Comparison of ENCODE assay signal across 8 cellular contexts in genomic region chr4:169659736-169660670, GRCh38. TPM values are rescaled to one million over a fixed set of nuclear protein-coding genes. Genes with fewer than 3 reads are reported as not detected.
DNase-seq lines count a peak whose midpoint lies in the region; ATAC-seq and TF ChIP-seq lines count a peak whose summit lies in the region.

No MANE protein-coding gene starts in this region.

- H3K9me3 ChIP-seq in HUES64 (ENCODE audit: insufficient read depth, low read depth, low read length) (no peaks in the 10 kb centered on the region), PC-9 (ENCODE audit: insufficient read depth, low read depth) (no peaks in the 10 kb centered on the region)
- no peaks in the 10 kb centered on the region for H3K9me3 ChIP-seq in naive thymus-derived CD4-positive, alpha-beta T cell (ENCODE audit: control insufficient read depth in 2 of 3, low read length in 3 of 3)

- WGBS in HUES64 = 17% methylated on average over 12 of the region's 14 CpGs

- TF ChIP-seq CTCF in PC-9 (conservative IDR thresholded peaks at IDR 0.05) (no peak), fibroblast of mammary gland (conservative IDR thresholded peaks at IDR 0.05; ENCODE audit: control insufficient read depth, insufficient read depth, low read depth, low read length) (no peak)

- no peaks in the 10 kb centered on the region for H3K9me3 Mint-ChIP-seq in activated T-helper 1 cell treated with anti-CD3 and anti-CD28 coated beads, Interleukin-12 subunit alpha, Interleukin-12 subunit beta, Interleukin-2, Interleukin-4 antibody, amounts not matched to agents 30 ng/mL and 10 ng/mL and 1 ng/mL, durations not matched to agents 14 hours and 24 hours and 36 hours
- H3K9me3 Mint-ChIP-seq in naive thymus-derived CD4-positive, alpha-beta T cell = no peaks in the 10 kb centered on the region
- H3K9me3 Mint-ChIP-seq in stimulated activated naive B cell treated with anti-CD40 and anti-IgM and Interleukin-4, amounts not matched to agents 10 μg/mL and 1 μg/mL and 100 μg/mL, for 72 hours = no peaks in the 10 kb centered on the region

- peaks cover 59% of the 10 kb centered on the region for H3K79me2 ChIP-seq in PC-9 (ENCODE audit: low read depth)

- CTCF ChIA-PET in PC-9 (lab: Charles Lee) = no interaction called here
- CTCF ChIA-PET in naive thymus-derived CD4-positive, alpha-beta T cell (lab: Charles Lee) = interaction anchor here (0.6 to 1.0 kb wide), 2 partner anchors 10 to 13 kb away, joined by 3 to 7 read pairs; no protein-coding TSS in a partner anchor

- no peaks in the 10 kb centered on the region for H4K20me1 ChIP-seq in PC-9 (ENCODE audit: insufficient read depth)

- peaks cover 23% of the 10 kb centered on the region for H3F3A ChIP-seq in PC-9 (ENCODE audit: insufficient read depth, low read depth)

- POLR2A ChIA-PET in PC-9 (lab: Charles Lee; ENCODE audit: unreplicated experiment) = interaction anchor here (0.5 to 0.8 kb wide), 8 partner anchors 32 to 650 kb away, joined by 3 to 14 read pairs (median 5); partner anchors contain the start of gene CBR4
- POLR2A ChIA-PET in naive thymus-derived CD4-positive, alpha-beta T cell (lab: Charles Lee) = interaction anchor here (1.8 to 3.7 kb wide), 2 partner anchors 10 to 40 kb away, joined by 11 to 15 read pairs; partner anchors contain the start of gene CLCN3

- peaks cover 7% of the 10 kb centered on the region for H3K36me3 Mint-ChIP-seq in activated T-helper 1 cell treated with anti-CD3 and anti-CD28 coated beads, Interleukin-12 subunit alpha, Interleukin-12 subunit beta, Interleukin-2, Interleukin-4 antibody, amounts not matched to agents 30 ng/mL and 10 ng/mL and 1 ng/mL, durations not matched to agents 14 hours and 24 hours and 36 hours (ENCODE audit: low read depth)
- peaks cover 3 to 15% (median 4%) of the 10 kb centered on the region in 5 donors for H3K36me3 Mint-ChIP-seq in naive thymus-derived CD4-positive, alpha-beta T cell
- H3K36me3 Mint-ChIP-seq in stimulated activated naive B cell treated with anti-CD40 and anti-IgM and Interleukin-4, amounts not matched to agents 10 μg/mL and 1 μg/mL and 100 μg/mL, for 72 hours = peaks cover 4 to 12% of the 10 kb centered on the region in 2 donors

- no TSS peak for BruUV-seq in PC-9 (replicated peaks; lab: Mats Ljungman, UMichigan)

- H3K4me3 ChIP-seq in HUES64 (ENCODE audit: low read length) (peak overlapping the region; percentile 49), PC-9 (peak overlapping the region; percentile 68), fibroblast of mammary gland (ENCODE audit: control insufficient read depth, low read depth, low read length) (peak overlapping the region; percentile 66)
- peak overlapping the region; percentile 15 for H3K4me3 ChIP-seq in naive thymus-derived CD4-positive, alpha-beta T cell (ENCODE audit: low read length)

- peak overlapping the region; percentile 97 for H3K27ac Mint-ChIP-seq in activated T-helper 1 cell treated with anti-CD3 and anti-CD28 coated beads, Interleukin-12 subunit alpha, Interleukin-12 subunit beta, Interleukin-2, Interleukin-4 antibody, amounts not matched to agents 30 ng/mL and 10 ng/mL and 1 ng/mL, durations not matched to agents 14 hours and 24 hours and 36 hours
- H3K27ac Mint-ChIP-seq in naive thymus-derived CD4-positive, alpha-beta T cell = peak overlapping the region; percentile 79 to 95 (median 89)
- peak overlapping the region; percentile 98 for H3K27ac Mint-ChIP-seq in stimulated activated naive B cell treated with anti-CD40 and anti-IgM and Interleukin-4, amounts not matched to agents 10 μg/mL and 1 μg/mL and 100 μg/mL, for 72 hours

- H3K27ac ChIP-seq in HUES64 (ENCODE audit: low read depth, low read length) = peak overlapping the region; percentile 87
- peak overlapping the region; percentile 98 for H3K27ac ChIP-seq in PC-9
- peak overlapping the region; percentile 63 for H3K27ac ChIP-seq in naive thymus-derived CD4-positive, alpha-beta T cell (ENCODE audit: low read depth, low read length)

- ATAC-seq in GM21526 (IDR thresholded peaks at IDR 0.05; ENCODE audit: low FRiP score, unreplicated experiment) = peak; percentile 96
- peak; percentile 98 for ATAC-seq in naive thymus-derived CD4-positive, alpha-beta T cell
- ATAC-seq in stimulated activated naive B cell treated with anti-CD40 and anti-IgM and Interleukin-4, amounts not matched to agents 10 μg/mL and 1 μg/mL and 100 μg/mL, for 72 hours (replicated peaks) = peak; percentile 97 to 98

- H3K4me1 ChIP-seq in HUES64 (ENCODE audit: insufficient read depth, low read length) = peaks cover 33% of the 10 kb centered on the region
- peaks cover 47% of the 10 kb centered on the region for H3K4me1 ChIP-seq in PC-9 (replicated peaks; ENCODE audit: insufficient read depth)
- peaks cover 0 to 10% of the 10 kb centered on the region in 2 donors for H3K4me1 ChIP-seq in naive thymus-derived CD4-positive, alpha-beta T cell (ENCODE audit: control insufficient read depth in 2 of 2, insufficient read depth in 2 of 2, low read length in 2 of 2)

- H3K36me3 ChIP-seq in HUES64 (ENCODE audit: insufficient read depth, low read length) (no peaks in the 10 kb centered on the region), PC-9 (ENCODE audit: low read depth) (no peaks in the 10 kb centered on the region)
- H3K36me3 ChIP-seq in naive thymus-derived CD4-positive, alpha-beta T cell (ENCODE audit: control insufficient read depth in 2 of 3, insufficient read depth in 3 of 3, low read length in 3 of 3) = peaks cover 0 to 4% (median 0%) of the 10 kb centered on the region in 3 experiments

- no peaks in the 10 kb centered on the region; the same call in 1 of the 2 replicates for H3K9me2 ChIP-seq in PC-9 (ENCODE audit: insufficient read depth)

- peak overlapping the region; percentile 75 for H2AFZ ChIP-seq in PC-9

- intact Hi-C loops in PC-9 (cut with micrococcal nuclease; ENCODE audit: unreplicated experiment) = loop anchor here (1.0 kb wide), 2 partner anchors 25 to 40 kb away; partner anchors contain the start of gene CLCN3
- intact Hi-C loops in activated T-helper 1 cell treated with anti-CD3 and anti-CD28 coated beads, Interleukin-12 subunit alpha, Interleukin-12 subunit beta, Interleukin-2, Interleukin-4 antibody, amounts not matched to agents 30 ng/mL and 10 ng/mL and 1 ng/mL, durations not matched to agents 14 hours and 24 hours and 36 hours (cut with micrococcal nuclease) = loop anchor here (1.0 kb wide), 5 partner anchors 38 to 650 kb away; partner anchors contain the start of genes CBR4, HPF1, MFAP3L and NEK1
- intact Hi-C loops in naive thymus-derived CD4-positive, alpha-beta T cell (cut with micrococcal nuclease) = loop anchor here (1.0 to 5.0 kb wide), 6 partner anchors 37 to 1180 kb away; partner anchors contain the start of genes CLCN3 (in 2 of the 2), NEK1 (in 2 of the 2), DDX60L (in 1 of the 2) and HPF1 (in 1 of the 2)

- no peaks in the 10 kb centered on the region for H3K27me3 Mint-ChIP-seq in activated T-helper 1 cell treated with anti-CD3 and anti-CD28 coated beads, Interleukin-12 subunit alpha, Interleukin-12 subunit beta, Interleukin-2, Interleukin-4 antibody, amounts not matched to agents 30 ng/mL and 10 ng/mL and 1 ng/mL, durations not matched to agents 14 hours and 24 hours and 36 hours (ENCODE audit: insufficient read depth)
- no peaks in the 10 kb centered on the region for H3K27me3 Mint-ChIP-seq in naive thymus-derived CD4-positive, alpha-beta T cell
- no peaks in the 10 kb centered on the region for H3K27me3 Mint-ChIP-seq in stimulated activated naive B cell treated with anti-CD40 and anti-IgM and Interleukin-4, amounts not matched to agents 10 μg/mL and 1 μg/mL and 100 μg/mL, for 72 hours

- peak; percentile 81 for DNase-seq in D341Med (ENCODE audit: low spot score)
- peak; percentile 77 to 97 for DNase-seq in PC-9
- DNase-seq in activated T-helper 1 cell treated with anti-CD3 and anti-CD28 coated beads, Interleukin-12 subunit alpha, Interleukin-12 subunit beta, Interleukin-2, Interleukin-4 antibody, amounts not matched to agents 30 ng/mL and 10 ng/mL and 1 ng/mL, durations not matched to agents 14 hours and 24 hours and 36 hours (ENCODE audit: low spot score) = peak; percentile 70
- DNase-seq in fibroblast of mammary gland (ENCODE audit: low read depth) = peak; percentile 99
- DNase-seq in naive thymus-derived CD4-positive, alpha-beta T cell = peak in 8 of 9 donors; percentile 52 to 92 (median 74)
- DNase-seq in stimulated activated naive B cell treated with anti-CD40 and anti-IgM and Interleukin-4, amounts not matched to agents 10 μg/mL and 1 μg/mL and 100 μg/mL, for 72 hours = peak; percentile 73

- H3K4me2 ChIP-seq in PC-9 = peak overlapping the region; percentile 93

- peak overlapping the region; percentile 86 for H3K4me3 Mint-ChIP-seq in activated T-helper 1 cell treated with anti-CD3 and anti-CD28 coated beads, Interleukin-12 subunit alpha, Interleukin-12 subunit beta, Interleukin-2, Interleukin-4 antibody, amounts not matched to agents 30 ng/mL and 10 ng/mL and 1 ng/mL, durations not matched to agents 14 hours and 24 hours and 36 hours
- peak overlapping the region; percentile 46 to 88 (median 79) for H3K4me3 Mint-ChIP-seq in naive thymus-derived CD4-positive, alpha-beta T cell
- H3K4me3 Mint-ChIP-seq in stimulated activated naive B cell treated with anti-CD40 and anti-IgM and Interleukin-4, amounts not matched to agents 10 μg/mL and 1 μg/mL and 100 μg/mL, for 72 hours = peak overlapping the region; percentile 85 to 86

- peak overlapping the region; percentile 70 for H3K9ac ChIP-seq in HUES64 (ENCODE audit: low read depth, low read length)

- H3K27me3 ChIP-seq in HUES64 (ENCODE audit: insufficient read depth, low read length) (no peaks in the 10 kb centered on the region), PC-9 (ENCODE audit: insufficient read depth, low read depth) (no peaks in the 10 kb centered on the region)
- H3K27me3 ChIP-seq in naive thymus-derived CD4-positive, alpha-beta T cell (ENCODE audit: control insufficient read depth in 2 of 2, insufficient read depth in 2 of 2, low read length in 2 of 2) = no peaks in the 10 kb centered on the region

- peaks cover 26% of the 10 kb centered on the region for H3K4me1 Mint-ChIP-seq in activated T-helper 1 cell treated with anti-CD3 and anti-CD28 coated beads, Interleukin-12 subunit alpha, Interleukin-12 subunit beta, Interleukin-2, Interleukin-4 antibody, amounts not matched to agents 30 ng/mL and 10 ng/mL and 1 ng/mL, durations not matched to agents 14 hours and 24 hours and 36 hours (ENCODE audit: low read depth)
- H3K4me1 Mint-ChIP-seq in naive thymus-derived CD4-positive, alpha-beta T cell = peaks cover 17 to 64% (median 43%) of the 10 kb centered on the region in 7 donors
- peaks cover 9 to 19% of the 10 kb centered on the region in 2 donors for H3K4me1 Mint-ChIP-seq in stimulated activated naive B cell treated with anti-CD40 and anti-IgM and Interleukin-4, amounts not matched to agents 10 μg/mL and 1 μg/mL and 100 μg/mL, for 72 hours

RNA-seq across cellular contexts. Expression of gene CLCN3, which starts 39.6 kb away (rescaled TPM):
- 16.5 TPM for polyA plus RNA-seq in HUES64 (2013, experiment 1 of 2)
- polyA plus RNA-seq in HUES64 (2013, experiment 2 of 2) = 19.8 TPM
- total RNA-seq in PC-9 (2021) = 38.8 and 51.6 TPM in 2 replicates
- 29.4 and 30.2 TPM in 2 replicates for total RNA-seq in activated T-helper 1 cell treated with anti-CD3 and anti-CD28 coated beads, Interleukin-12 subunit alpha, Interleukin-12 subunit beta, Interleukin-2, Interleukin-4 antibody, amounts not matched to agents 30 ng/mL and 10 ng/mL and 1 ng/mL, durations not matched to agents 14 hours and 24 hours and 36 hours
- 10 to 100 TPM; 15.5 to 35.0 (median 29.3) TPM for total RNA-seq in naive thymus-derived CD4-positive, alpha-beta T cell
- polyA plus RNA-seq in naive thymus-derived CD4-positive, alpha-beta T cell = 10 to 100 TPM in 1 of 2 donors, 1 to 10 TPM in 1; 7.6 to 17.7 TPM

RNA-seq across cellular contexts. Expression of gene NEK1, which starts 47.6 kb away (rescaled TPM):
- polyA plus RNA-seq in HUES64 (2013, experiment 1 of 2) = 6.8 TPM
- polyA plus RNA-seq in HUES64 (2013, experiment 2 of 2) = 8.9 TPM
- total RNA-seq in PC-9 (2021) = 12.2 and 18.6 TPM in 2 replicates
- 9.1 and 11.6 TPM in 2 replicates for total RNA-seq in activated T-helper 1 cell treated with anti-CD3 and anti-CD28 coated beads, Interleukin-12 subunit alpha, Interleukin-12 subunit beta, Interleukin-2, Interleukin-4 antibody, amounts not matched to agents 30 ng/mL and 10 ng/mL and 1 ng/mL, durations not matched to agents 14 hours and 24 hours and 36 hours
- total RNA-seq in naive thymus-derived CD4-positive, alpha-beta T cell = 10 to 100 TPM; 13.7 to 21.0 (median 17.4) TPM
- 10 to 100 TPM in 1 of 2 donors, 1 to 10 TPM in 1; 7.8 to 11.9 TPM for polyA plus RNA-seq in naive thymus-derived CD4-positive, alpha-beta T cell

Comparison
In these comparisons a context has a peak if more than half of its experiments do, and no peak if none do; other contexts are left out.
1. Peak in every context shown above with its lines: DNase-seq, ATAC-seq, H3K4me3 ChIP-seq and H3K27ac ChIP-seq.
2. H3K4me3 ChIP-seq: peak in every context shown above with its lines; median percentile 68 in PC-9; 66 in fibroblast of mammary gland; 49 in HUES64; 15 in naive thymus-derived CD4-positive, alpha-beta T cell.